1 cellular context compared by ENCODE assay signal in genomic region chr15:67178569-67179210, GRCh38.
TF ChIP-seq lines count a peak whose summit lies in the region.

No MANE protein-coding gene starts in this region.

TF ChIP-seq in K562, 482 proteins besides CTCF, POLR2A, EP300 and RAD21 (continued from another document and continues in another):
- TF ChIP-seq ZHX1 (conservative IDR thresholded peaks at IDR 0.05; ENCODE audit: low read length) = no peak
- TF ChIP-seq E2F4 (CRISPR knock-in tag; IDR thresholded peaks at IDR 0.05; ENCODE audit: low read depth) = no peak
- TF ChIP-seq, protein P1, sequence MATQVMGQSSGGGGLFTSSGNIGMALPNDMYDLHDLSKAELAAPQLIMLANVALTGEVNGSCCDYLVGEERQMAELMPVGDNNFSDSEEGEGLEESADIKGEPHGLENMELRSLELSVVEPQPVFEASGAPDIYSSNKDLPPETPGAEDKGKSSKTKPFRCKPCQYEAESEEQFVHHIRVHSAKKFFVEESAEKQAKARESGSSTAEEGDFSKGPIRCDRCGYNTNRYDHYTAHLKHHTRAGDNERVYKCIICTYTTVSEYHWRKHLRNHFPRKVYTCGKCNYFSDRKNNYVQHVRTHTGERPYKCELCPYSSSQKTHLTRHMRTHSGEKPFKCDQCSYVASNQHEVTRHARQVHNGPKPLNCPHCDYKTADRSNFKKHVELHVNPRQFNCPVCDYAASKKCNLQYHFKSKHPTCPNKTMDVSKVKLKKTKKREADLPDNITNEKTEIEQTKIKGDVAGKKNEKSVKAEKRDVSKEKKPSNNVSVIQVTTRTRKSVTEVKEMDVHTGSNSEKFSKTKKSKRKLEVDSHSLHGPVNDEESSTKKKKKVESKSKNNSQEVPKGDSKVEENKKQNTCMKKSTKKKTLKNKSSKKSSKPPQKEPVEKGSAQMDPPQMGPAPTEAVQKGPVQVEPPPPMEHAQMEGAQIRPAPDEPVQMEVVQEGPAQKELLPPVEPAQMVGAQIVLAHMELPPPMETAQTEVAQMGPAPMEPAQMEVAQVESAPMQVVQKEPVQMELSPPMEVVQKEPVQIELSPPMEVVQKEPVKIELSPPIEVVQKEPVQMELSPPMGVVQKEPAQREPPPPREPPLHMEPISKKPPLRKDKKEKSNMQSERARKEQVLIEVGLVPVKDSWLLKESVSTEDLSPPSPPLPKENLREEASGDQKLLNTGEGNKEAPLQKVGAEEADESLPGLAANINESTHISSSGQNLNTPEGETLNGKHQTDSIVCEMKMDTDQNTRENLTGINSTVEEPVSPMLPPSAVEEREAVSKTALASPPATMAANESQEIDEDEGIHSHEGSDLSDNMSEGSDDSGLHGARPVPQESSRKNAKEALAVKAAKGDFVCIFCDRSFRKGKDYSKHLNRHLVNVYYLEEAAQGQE (CRISPR knock-in tag; IDR thresholded peaks at IDR 0.05; ENCODE audit: low read depth) = no peak
- no peak for TF ChIP-seq NUFIP1 (IDR thresholded peaks at IDR 0.05; ENCODE audit: partially characterized antibody)
- TF ChIP-seq NR2C1 (IDR thresholded peaks at IDR 0.05) = no peak
- peak; percentile 43; the same call in 1 of the 2 replicates for TF ChIP-seq NR2C1 (tag; IDR thresholded peaks at IDR 0.05)
- no peak for TF ChIP-seq SNRNP70 (optimal IDR thresholded peaks at IDR 0.05; ENCODE audit: low read depth, low read length)
- no peak for TF ChIP-seq PHF8 (IDR thresholded peaks at IDR 0.05; ENCODE audit: borderline replicate concordance, low read length)
- TF ChIP-seq ZNF586 (CRISPR knock-in tag; conservative IDR thresholded peaks at IDR 0.05) = no peak
- TF ChIP-seq, protein P2, sequence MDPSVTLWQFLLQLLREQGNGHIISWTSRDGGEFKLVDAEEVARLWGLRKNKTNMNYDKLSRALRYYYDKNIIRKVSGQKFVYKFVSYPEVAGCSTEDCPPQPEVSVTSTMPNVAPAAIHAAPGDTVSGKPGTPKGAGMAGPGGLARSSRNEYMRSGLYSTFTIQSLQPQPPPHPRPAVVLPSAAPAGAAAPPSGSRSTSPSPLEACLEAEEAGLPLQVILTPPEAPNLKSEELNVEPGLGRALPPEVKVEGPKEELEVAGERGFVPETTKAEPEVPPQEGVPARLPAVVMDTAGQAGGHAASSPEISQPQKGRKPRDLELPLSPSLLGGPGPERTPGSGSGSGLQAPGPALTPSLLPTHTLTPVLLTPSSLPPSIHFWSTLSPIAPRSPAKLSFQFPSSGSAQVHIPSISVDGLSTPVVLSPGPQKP (CRISPR knock-in tag; IDR thresholded peaks at IDR 0.05) = no peak
- TF ChIP-seq ZNF232 (CRISPR knock-in tag; IDR thresholded peaks at IDR 0.05) = no peak
- no peak for TF ChIP-seq BRD9 (IDR thresholded peaks at IDR 0.05; ENCODE audit: low read depth, partially characterized antibody)
- no peak for TF ChIP-seq ZNF561 (CRISPR knock-in tag; conservative IDR thresholded peaks at IDR 0.05)
- no peak for TF ChIP-seq HCFC1 (IDR thresholded peaks at IDR 0.05; ENCODE audit: low read depth, low read length)
- TF ChIP-seq, protein P3, sequence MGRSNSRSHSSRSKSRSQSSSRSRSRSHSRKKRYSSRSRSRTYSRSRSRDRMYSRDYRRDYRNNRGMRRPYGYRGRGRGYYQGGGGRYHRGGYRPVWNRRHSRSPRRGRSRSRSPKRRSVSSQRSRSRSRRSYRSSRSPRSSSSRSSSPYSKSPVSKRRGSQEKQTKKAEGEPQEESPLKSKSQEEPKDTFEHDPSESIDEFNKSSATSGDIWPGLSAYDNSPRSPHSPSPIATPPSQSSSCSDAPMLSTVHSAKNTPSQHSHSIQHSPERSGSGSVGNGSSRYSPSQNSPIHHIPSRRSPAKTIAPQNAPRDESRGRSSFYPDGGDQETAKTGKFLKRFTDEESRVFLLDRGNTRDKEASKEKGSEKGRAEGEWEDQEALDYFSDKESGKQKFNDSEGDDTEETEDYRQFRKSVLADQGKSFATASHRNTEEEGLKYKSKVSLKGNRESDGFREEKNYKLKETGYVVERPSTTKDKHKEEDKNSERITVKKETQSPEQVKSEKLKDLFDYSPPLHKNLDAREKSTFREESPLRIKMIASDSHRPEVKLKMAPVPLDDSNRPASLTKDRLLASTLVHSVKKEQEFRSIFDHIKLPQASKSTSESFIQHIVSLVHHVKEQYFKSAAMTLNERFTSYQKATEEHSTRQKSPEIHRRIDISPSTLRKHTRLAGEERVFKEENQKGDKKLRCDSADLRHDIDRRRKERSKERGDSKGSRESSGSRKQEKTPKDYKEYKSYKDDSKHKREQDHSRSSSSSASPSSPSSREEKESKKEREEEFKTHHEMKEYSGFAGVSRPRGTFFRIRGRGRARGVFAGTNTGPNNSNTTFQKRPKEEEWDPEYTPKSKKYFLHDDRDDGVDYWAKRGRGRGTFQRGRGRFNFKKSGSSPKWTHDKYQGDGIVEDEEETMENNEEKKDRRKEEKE (IDR thresholded peaks at IDR 0.05; ENCODE audit: borderline replicate concordance in 1 of 2, control insufficient read depth in 1 of 2, low read depth in 2 of 2, low read length in 1 of 2) = no peak
- no peak for TF ChIP-seq ZNF436 (CRISPR knock-in tag; IDR thresholded peaks at IDR 0.05)
- no peak for TF ChIP-seq ZNF24 (IDR thresholded peaks at IDR 0.05)
- TF ChIP-seq KLF1 (tag; IDR thresholded peaks at IDR 0.05) = no peak
- no peak for TF ChIP-seq RFX7 (CRISPR knock-in tag; IDR thresholded peaks at IDR 0.05)
- TF ChIP-seq NFRKB (IDR thresholded peaks at IDR 0.05; ENCODE audit: low read depth) = no peak
- no peak for TF ChIP-seq CHCHD3 (CRISPR knock-in tag; IDR thresholded peaks at IDR 0.05)
- TF ChIP-seq MYNN (IDR thresholded peaks at IDR 0.05) = no peak
- no peak for TF ChIP-seq MYNN (CRISPR knock-in tag; IDR thresholded peaks at IDR 0.05)
- TF ChIP-seq KLF10 (CRISPR knock-in tag; IDR thresholded peaks at IDR 0.05) = no peak
- TF ChIP-seq, protein P4, sequence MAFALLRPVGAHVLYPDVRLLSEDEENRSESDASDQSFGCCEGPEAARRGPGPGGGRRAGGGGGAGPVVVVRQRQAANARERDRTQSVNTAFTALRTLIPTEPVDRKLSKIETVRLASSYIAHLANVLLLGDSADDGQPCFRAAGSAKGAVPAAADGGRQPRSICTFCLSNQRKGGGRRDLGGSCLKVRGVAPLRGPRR (CRISPR knock-in tag; IDR thresholded peaks at IDR 0.05) = no peak
- no peak for TF ChIP-seq ZZZ3 (IDR thresholded peaks at IDR 0.05)
- no peak for TF ChIP-seq ZSCAN29 (IDR thresholded peaks at IDR 0.05)
- TF ChIP-seq PTBP1 (IDR thresholded peaks at IDR 0.05; ENCODE audit: low read depth, low read length) = no peak
- TF ChIP-seq HLTF (IDR thresholded peaks at IDR 0.05) = peak; percentile 29; the same call in 1 of the 2 replicates
- TF ChIP-seq, protein P5, sequence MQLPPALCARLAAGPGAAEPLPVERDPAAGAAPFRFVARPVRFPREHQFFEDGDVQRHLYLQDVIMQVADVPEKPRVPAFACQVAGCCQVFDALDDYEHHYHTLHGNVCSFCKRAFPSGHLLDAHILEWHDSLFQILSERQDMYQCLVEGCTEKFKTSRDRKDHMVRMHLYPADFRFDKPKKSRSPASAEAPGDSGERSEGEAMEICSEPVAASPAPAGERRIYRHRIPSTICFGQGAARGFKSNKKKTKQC (CRISPR knock-in tag; IDR thresholded peaks at IDR 0.05) = no peak
- no peak for TF ChIP-seq WHSC1 (IDR thresholded peaks at IDR 0.05; ENCODE audit: low read length)
- TF ChIP-seq SRSF7 (optimal IDR thresholded peaks at IDR 0.05; ENCODE audit: low read depth, low read length) = no peak
- 0 out of 2 replicates have a peak, but pooled peaks have one; percentile 44 for TF ChIP-seq SP1 (CRISPR knock-in tag; IDR thresholded peaks at IDR 0.05)
- TF ChIP-seq ZNF184 (CRISPR knock-in tag; IDR thresholded peaks at IDR 0.05) = no peak
- no peak for TF ChIP-seq NCOA6 (IDR thresholded peaks at IDR 0.05)
- TF ChIP-seq FOXK2 (conservative IDR thresholded peaks at IDR 0.05 in 1 of 2, IDR thresholded peaks at IDR 0.05 in 1 of 2; ENCODE audit: low read depth in 2 of 2) = peak; percentile 39 to 63; a peak in 2 of 4 replicates
- TF ChIP-seq CCAR2 (IDR thresholded peaks at IDR 0.05; ENCODE audit: low read depth, low read length) = no peak
- TF ChIP-seq PKNOX1 (IDR thresholded peaks at IDR 0.05) = peak; percentile 65
- TF ChIP-seq, protein P6, sequence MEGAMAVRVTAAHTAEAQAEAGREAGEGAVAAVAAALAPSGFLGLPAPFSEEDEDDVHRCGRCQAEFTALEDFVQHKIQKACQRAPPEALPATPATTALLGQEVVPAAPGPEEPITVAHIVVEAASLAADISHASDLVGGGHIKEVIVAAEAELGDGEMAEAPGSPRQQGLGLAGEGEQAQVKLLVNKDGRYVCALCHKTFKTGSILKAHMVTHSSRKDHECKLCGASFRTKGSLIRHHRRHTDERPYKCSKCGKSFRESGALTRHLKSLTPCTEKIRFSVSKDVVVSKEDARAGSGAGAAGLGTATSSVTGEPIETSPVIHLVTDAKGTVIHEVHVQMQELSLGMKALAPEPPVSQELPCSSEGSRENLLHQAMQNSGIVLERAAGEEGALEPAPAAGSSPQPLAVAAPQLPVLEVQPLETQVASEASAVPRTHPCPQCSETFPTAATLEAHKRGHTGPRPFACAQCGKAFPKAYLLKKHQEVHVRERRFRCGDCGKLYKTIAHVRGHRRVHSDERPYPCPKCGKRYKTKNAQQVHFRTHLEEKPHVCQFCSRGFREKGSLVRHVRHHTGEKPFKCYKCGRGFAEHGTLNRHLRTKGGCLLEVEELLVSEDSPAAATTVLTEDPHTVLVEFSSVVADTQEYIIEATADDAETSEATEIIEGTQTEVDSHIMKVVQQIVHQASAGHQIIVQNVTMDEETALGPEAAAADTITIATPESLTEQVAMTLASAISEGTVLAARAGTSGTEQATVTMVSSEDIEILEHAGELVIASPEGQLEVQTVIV (CRISPR knock-in tag; IDR thresholded peaks at IDR 0.05; ENCODE audit: borderline replicate concordance) = no peak
- TF ChIP-seq RBM34 (IDR thresholded peaks at IDR 0.05; ENCODE audit: borderline replicate concordance, insufficient read depth, low read length) = no peak
- no peak for TF ChIP-seq ZNF146 (CRISPR knock-in tag; IDR thresholded peaks at IDR 0.05; ENCODE audit: unreplicated experiment)
- TF ChIP-seq ZFX (CRISPR knock-in tag; IDR thresholded peaks at IDR 0.05) = no peak
- no peak for TF ChIP-seq RFX1 (IDR thresholded peaks at IDR 0.05)
- TF ChIP-seq ADNP (tag; IDR thresholded peaks at IDR 0.05) = no peak
- TF ChIP-seq PHF20 (IDR thresholded peaks at IDR 0.05; ENCODE audit: partially characterized antibody) = no peak
- TF ChIP-seq PHB (CRISPR knock-in tag; IDR thresholded peaks at IDR 0.05) = no peak
- TF ChIP-seq CREBBP (IDR thresholded peaks at IDR 0.05; ENCODE audit: low read depth, low read length) = no peak
- TF ChIP-seq SMAD3 (CRISPR knock-in tag; conservative IDR thresholded peaks at IDR 0.05) = no peak
- TF ChIP-seq SMARCA5 (IDR thresholded peaks at IDR 0.05) = no peak
- no peak for TF ChIP-seq ZBED1 (IDR thresholded peaks at IDR 0.05)
- no peak for TF ChIP-seq FOXA1 (IDR thresholded peaks at IDR 0.05; ENCODE audit: borderline replicate concordance)
- TF ChIP-seq ZNF316 (IDR thresholded peaks at IDR 0.05) = no peak
- no peak for TF ChIP-seq ILF3 (IDR thresholded peaks at IDR 0.05; ENCODE audit: borderline replicate concordance)
- TF ChIP-seq, protein P7, sequence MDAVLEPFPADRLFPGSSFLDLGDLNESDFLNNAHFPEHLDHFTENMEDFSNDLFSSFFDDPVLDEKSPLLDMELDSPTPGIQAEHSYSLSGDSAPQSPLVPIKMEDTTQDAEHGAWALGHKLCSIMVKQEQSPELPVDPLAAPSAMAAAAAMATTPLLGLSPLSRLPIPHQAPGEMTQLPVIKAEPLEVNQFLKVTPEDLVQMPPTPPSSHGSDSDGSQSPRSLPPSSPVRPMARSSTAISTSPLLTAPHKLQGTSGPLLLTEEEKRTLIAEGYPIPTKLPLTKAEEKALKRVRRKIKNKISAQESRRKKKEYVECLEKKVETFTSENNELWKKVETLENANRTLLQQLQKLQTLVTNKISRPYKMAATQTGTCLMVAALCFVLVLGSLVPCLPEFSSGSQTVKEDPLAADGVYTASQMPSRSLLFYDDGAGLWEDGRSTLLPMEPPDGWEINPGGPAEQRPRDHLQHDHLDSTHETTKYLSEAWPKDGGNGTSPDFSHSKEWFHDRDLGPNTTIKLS (IDR thresholded peaks at IDR 0.05; ENCODE audit: borderline replicate concordance, low read depth) = peak; percentile 78; the same call in 1 of the 2 replicates
- TF ChIP-seq ZNF830 (CRISPR knock-in tag; IDR thresholded peaks at IDR 0.05) = no peak
- TF ChIP-seq HNRNPK (IDR thresholded peaks at IDR 0.05; ENCODE audit: low read depth, low read length, poor library complexity, severe bottlenecking) = no peak
- no peak for TF ChIP-seq COPS2 (conservative IDR thresholded peaks at IDR 0.05)
- TF ChIP-seq ZNF239 (CRISPR knock-in tag; IDR thresholded peaks at IDR 0.05) = no peak
- no peak for TF ChIP-seq ZFP1 (CRISPR knock-in tag; IDR thresholded peaks at IDR 0.05)
